In genomic region chr2:207468504-207468903, GRCh38 we compare ENCODE assay signal across 1 cellular context.
TF ChIP-seq lines count a peak whose summit lies in the region.

No MANE protein-coding gene starts in this region.

TF ChIP-seq in H1, 55 proteins besides CTCF, POLR2A, EP300 and RAD21:
- TF ChIP-seq BACH1 (IDR thresholded peaks at IDR 0.05; ENCODE audit: low read length) (no peak), KDM5A (IDR thresholded peaks at IDR 0.05; ENCODE audit: low read length) (no peak), ATF3 (IDR thresholded peaks at IDR 0.05; ENCODE audit: insufficient read depth, low read depth, low read length) (no peak), TAF1 (IDR thresholded peaks at IDR 0.05; ENCODE audit: low read depth, low read length) (no peak), ZNF274 (IDR thresholded peaks at IDR 0.05; ENCODE audit: borderline replicate concordance, extremely low read depth, low read length) (no peak), BRCA1 (IDR thresholded peaks at IDR 0.05; ENCODE audit: low read depth, low read length) (no peak), SIN3A (conservative IDR thresholded peaks at IDR 0.05 in 1 of 2, IDR thresholded peaks at IDR 0.05 in 1 of 2; ENCODE audit: low read depth in 1 of 2, low read length in 2 of 2) (no peak), CTBP2 (IDR thresholded peaks at IDR 0.05; ENCODE audit: borderline replicate concordance, insufficient read depth, insufficient read length, low read length) (no peak)
